26 cellular contexts compared by ENCODE assay signal in the genomic region with DNA sequence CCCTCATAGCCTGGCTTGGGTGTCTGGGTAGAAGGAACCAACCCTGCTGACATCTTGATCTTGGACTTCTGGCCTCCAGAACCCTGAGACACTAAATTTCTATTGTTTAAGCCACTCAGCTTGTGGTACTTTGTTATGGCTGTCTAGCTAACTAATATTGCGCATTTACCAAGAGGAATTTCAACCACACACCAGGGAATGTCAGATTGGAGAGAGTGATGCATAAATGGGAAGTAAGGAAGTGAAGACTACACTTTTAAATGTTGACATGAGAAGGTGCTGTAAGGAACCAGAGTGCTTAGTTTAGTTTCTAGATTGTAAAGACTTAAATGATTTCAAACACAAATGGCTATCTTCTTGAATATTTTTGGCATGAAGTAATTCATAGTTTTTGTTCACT.
DNase-seq lines count a peak whose midpoint lies in the region; ATAC-seq and TF ChIP-seq lines count a peak whose summit lies in the region.
"Had no signal": no experiment of that assay in that cellular context is flagged by ENCODE, and none has a peak within 500 bp of the region (broad histone marks: within the 10 kb centered on the region; RNA-seq: fewer than 3 reads in every experiment).

No MANE protein-coding gene starts in this region.

- H3K27ac Mint-ChIP-seq in activated T-cell treated with anti-CD3 and anti-CD28 coated beads, Interleukin-2, amount 50 U/mL, for 24 hours: peak overlapping the region; percentile 87
- H3K27ac Mint-ChIP-seq: activated CD4-positive, alpha-beta memory T cell treated with anti-CD3 and anti-CD28 coated beads, Interleukin-2, amount 10 ng/mL, durations not matched to agents 7 days and 5 days had no signal

- 100% methylated on average over 1 of the region's 1 CpG for WGBS in mammary epithelial cell (ENCODE audit: low coverage, missing lambda C conversion rate)

- no peak overlapping the region for H2AFZ ChIP-seq in mammary epithelial cell (ENCODE audit: low read depth, low read length)

- no peak overlapping the region for H3K4me3 Mint-ChIP-seq in activated T-cell treated with anti-CD3 and anti-CD28 coated beads, Interleukin-2, amount 50 U/mL, for 24 hours
- H3K4me3 Mint-ChIP-seq: activated CD4-positive, alpha-beta memory T cell treated with anti-CD3 and anti-CD28 coated beads, Interleukin-2, amount 10 ng/mL, durations not matched to agents 7 days and 5 days; T-helper 1 cell treated with Interleukin-12 subunit alpha and Interleukin-12 subunit beta and Interleukin-4 antibody, amounts not matched to agents 30 μg/mL and 1 μg/mL, for 36 hours; WTC11 had no signal

- H3K9me3 ChIP-seq in SK-N-MC (ENCODE audit: low read depth, low read length) (no peaks in the 10 kb centered on the region), skeletal muscle satellite cell (replicated peaks; ENCODE audit: low read length) (no peaks in the 10 kb centered on the region), lower lobe of right lung (no peaks in the 10 kb centered on the region), mammary epithelial cell (replicated peaks; ENCODE audit: insufficient read depth, low read length) (no peaks in the 10 kb centered on the region)
- H3K9me3 ChIP-seq: BLaER1 treated with 17β-estradiol and CSF1 and Interleukin-3, amounts not matched to agents 10 nM and 100 nM; esophagus muscularis mucosa; left lung; sigmoid colon; tibial nerve had no signal

- H3K4me3 ChIP-seq in SK-N-MC: no peak overlapping the region
- H3K4me3 ChIP-seq in fibroblast of pulmonary artery (replicated peaks; ENCODE audit: low read depth, low read length): no peak overlapping the region
- H3K4me3 ChIP-seq in skeletal muscle satellite cell (ENCODE audit: low read length): no peak overlapping the region
- no peak overlapping the region for H3K4me3 ChIP-seq in lower lobe of right lung
- H3K4me3 ChIP-seq in mammary epithelial cell (replicated peaks in 1 of 3; ENCODE audit: insufficient read depth in 1 of 3, low read depth in 2 of 3, low read length in 3 of 3): no peak overlapping the region
- H3K4me3 ChIP-seq: BLaER1 treated with 17β-estradiol and CSF1 and Interleukin-3, amounts not matched to agents 10 nM and 100 nM; esophagus muscularis mucosa; left lung; sigmoid colon; tibial nerve had no signal

- peaks cover 91% of the 10 kb centered on the region for H3K4me1 Mint-ChIP-seq in activated T-cell treated with anti-CD3 and anti-CD28 coated beads, Interleukin-2, amount 50 U/mL, for 24 hours (ENCODE audit: low read depth)

- H3K27ac ChIP-seq in SK-N-MC (0 out of 2 replicates have a peak overlapping the region, but pooled peaks have one; percentile 17), lower lobe of right lung (no peak overlapping the region), mammary epithelial cell (ENCODE audit: insufficient read depth, low read depth, low read length) (no peak overlapping the region)
- H3K27ac ChIP-seq: esophagus muscularis mucosa, left lung, sigmoid colon, tibial nerve had no signal

- peaks cover 89% of the 10 kb centered on the region for H3K36me3 Mint-ChIP-seq in activated T-cell treated with anti-CD3 and anti-CD28 coated beads, Interleukin-2, amount 50 U/mL, for 24 hours (ENCODE audit: low read depth)

- peaks cover 21% of the 10 kb centered on the region for H3K36me3 ChIP-seq in SK-N-MC (ENCODE audit: insufficient read depth, low read length)
- peaks cover 79% of the 10 kb centered on the region for H3K36me3 ChIP-seq in skeletal muscle satellite cell (ENCODE audit: insufficient read depth, low read length)
- H3K36me3 ChIP-seq in lower lobe of right lung: peaks cover 68% of the 10 kb centered on the region
- peaks cover 24% of the 10 kb centered on the region for H3K36me3 ChIP-seq in mammary epithelial cell (ENCODE audit: insufficient read depth, low read length)

- no peak overlapping the region for H3K4me2 ChIP-seq in skeletal muscle satellite cell (ENCODE audit: low read length)
- H3K4me2 ChIP-seq in mammary epithelial cell (ENCODE audit: insufficient read depth, low read depth, low read length): no peak overlapping the region

- ATAC-seq in GM21529 (IDR thresholded peaks at IDR 0.05; ENCODE audit: unreplicated experiment): no peak
- no peak for ATAC-seq in lower lobe of right lung
- ATAC-seq: WTC11 had no signal

- H3K9me3 Mint-ChIP-seq in activated T-cell treated with anti-CD3 and anti-CD28 coated beads, Interleukin-2, amount 50 U/mL, for 24 hours: peaks cover 8% of the 10 kb centered on the region
- H3K9me3 Mint-ChIP-seq: activated CD4-positive, alpha-beta memory T cell treated with anti-CD3 and anti-CD28 coated beads, Interleukin-2, amount 10 ng/mL, durations not matched to agents 7 days and 5 days; stimulated activated naive CD8-positive, alpha-beta T cell treated with anti-CD3 and anti-CD28 coated beads, Interleukin-15, Interleukin-2, amounts not matched to agents 100 ng/mL and 50 ng/mL, for 24 hours; T-helper 1 cell treated with Interleukin-12 subunit alpha and Interleukin-12 subunit beta and Interleukin-4 antibody, amounts not matched to agents 30 μg/mL and 1 μg/mL, for 36 hours; WTC11 had no signal

- BruUV-seq in mammary epithelial cell (replicated peaks; lab: Mats Ljungman, UMichigan): no TSS peak

- no peak overlapping the region for H3K9ac ChIP-seq in SK-N-MC (ENCODE audit: insufficient read length)
- H3K9ac ChIP-seq in skeletal muscle satellite cell (ENCODE audit: low read depth, low read length): peak overlapping the region; percentile 9
- H3K9ac ChIP-seq in mammary epithelial cell (ENCODE audit: insufficient read depth, low read length): no peak overlapping the region
- H3K9ac ChIP-seq: BLaER1 treated with 17β-estradiol and CSF1 and Interleukin-3, amounts not matched to agents 10 nM and 100 nM had no signal

- no peak for DNase-seq in activated T-cell treated with anti-CD3 and anti-CD28 coated beads, Interleukin-2, amount 50 U/mL, for 24 hours
- no peak for DNase-seq in activated T-cell treated with anti-CD3 and anti-CD28 coated beads, Interleukin-2, amount 50 U/mL, for 48 hours
- DNase-seq in SK-N-MC (ENCODE audit: low read depth, low spot score) (no peak), fibroblast of pulmonary artery (ENCODE audit: low read depth) (peak; percentile 57), lower lobe of right lung (no peak), mammary epithelial cell (no peak)
- DNase-seq: activated CD4-positive, alpha-beta memory T cell treated with anti-CD3 and anti-CD28 coated beads, Interleukin-2, amount 10 ng/mL, durations not matched to agents 7 days and 5 days; activated T-cell treated with anti-CD3 and anti-CD28 coated beads, Interleukin-2, amount 50 U/mL, for 1 hour; glutamatergic neuron; GOT3; Karpas-422; left lung; NCI-H1092; NCI-H2029; NCI-H510A; occipital lobe; sigmoid colon; stimulated activated CD4-positive, alpha-beta T cell treated with anti-CD3 and anti-CD28 coated beads, Interleukin-2, amount 100 ng/mL, for 24 hours had no signal

- H3K27me3 ChIP-seq in skeletal muscle satellite cell (ENCODE audit: control insufficient read depth, insufficient read depth, low read length) (no peaks in the 10 kb centered on the region), lower lobe of right lung (ENCODE audit: low read depth) (no peaks in the 10 kb centered on the region), mammary epithelial cell (ENCODE audit: insufficient read depth, low read length) (no peaks in the 10 kb centered on the region)
- H3K27me3 ChIP-seq: BLaER1 treated with 17β-estradiol and CSF1 and Interleukin-3, amounts not matched to agents 10 nM and 100 nM; esophagus muscularis mucosa; left lung; sigmoid colon; tibial nerve had no signal

- in situ Hi-C loops in mammary epithelial cell (cut with MboI; ENCODE audit: low sequenced_read_pairs in 2 of 2): no loop called here

- H3K27me3 Mint-ChIP-seq in activated T-cell treated with anti-CD3 and anti-CD28 coated beads, Interleukin-2, amount 50 U/mL, for 24 hours: no peaks in the 10 kb centered on the region
- H3K27me3 Mint-ChIP-seq: activated CD4-positive, alpha-beta memory T cell treated with anti-CD3 and anti-CD28 coated beads, Interleukin-2, amount 10 ng/mL, durations not matched to agents 7 days and 5 days; stimulated activated naive CD8-positive, alpha-beta T cell treated with anti-CD3 and anti-CD28 coated beads, Interleukin-15, Interleukin-2, amounts not matched to agents 100 ng/mL and 50 ng/mL, for 24 hours had no signal

- H3K79me2 ChIP-seq in mammary epithelial cell (ENCODE audit: insufficient read depth, low read length): peaks cover 8% of the 10 kb centered on the region

- H4K20me1 ChIP-seq in mammary epithelial cell (ENCODE audit: insufficient read depth, low read length): no peaks in the 10 kb centered on the region

- intact Hi-C loops in lower lobe of right lung (cut with DNase I) (no loop called here), mammary epithelial cell (cut with micrococcal nuclease) (no loop called here)

- CTCF ChIA-PET in mammary epithelial cell (lab: Charles Lee; ENCODE audit: low non-redundant PET): no interaction called here

- dilution Hi-C loops in mammary epithelial cell (cut with HindIII; ENCODE audit: low sequenced_read_pairs): no loop called here

- H3K4me1 ChIP-seq in skeletal muscle satellite cell (ENCODE audit: control insufficient read depth, insufficient read depth, low read length): peaks cover 49% of the 10 kb centered on the region
- H3K4me1 ChIP-seq in lower lobe of right lung: peaks cover 26% of the 10 kb centered on the region
- peaks cover 20% of the 10 kb centered on the region for H3K4me1 ChIP-seq in mammary epithelial cell (ENCODE audit: insufficient read depth, low read length)

- no peak for TF ChIP-seq CTCF in fibroblast of pulmonary artery (IDR thresholded peaks at IDR 0.05; ENCODE audit: low read length, missing control alignments)
- TF ChIP-seq CTCF in lower lobe of right lung (IDR thresholded peaks at IDR 0.05): no peak
- TF ChIP-seq CTCF in mammary epithelial cell (conservative IDR thresholded peaks at IDR 0.05 in 1 of 2, IDR thresholded peaks at IDR 0.05 in 1 of 2; ENCODE audit: extremely low read depth in 1 of 2, insufficient read depth in 1 of 2, low read depth in 1 of 2, low read length in 2 of 2): no peak
